Comparison of ENCODE assay signal across 10 cellular contexts in the genomic region with DNA sequence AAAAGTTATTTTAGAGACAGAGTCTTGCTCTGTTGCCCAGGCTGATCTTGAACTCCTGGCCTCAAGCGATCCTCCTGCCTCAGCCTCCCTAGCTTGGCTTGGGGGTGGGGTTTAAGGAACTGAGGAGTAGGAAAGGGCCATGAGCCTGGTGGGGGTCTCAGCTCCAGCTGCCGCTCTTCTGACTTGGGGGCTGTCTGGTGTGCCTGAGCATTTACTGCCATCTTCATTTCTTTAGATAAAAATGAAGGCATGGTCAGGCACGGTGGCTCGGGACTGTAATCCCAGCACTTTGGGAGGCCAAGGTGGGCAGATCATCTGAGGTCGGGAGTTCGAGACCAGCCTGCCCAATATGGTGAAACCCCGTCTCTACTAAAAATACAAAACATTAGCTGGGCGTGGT. TPM values are rescaled to one million over a fixed set of nuclear protein-coding genes. Genes with fewer than 3 reads are reported as not detected.
"Had no signal": no experiment of that assay in that cellular context is flagged by ENCODE, and none has a peak within 500 bp of the region (broad histone marks: within the 10 kb centered on the region; RNA-seq: fewer than 3 reads in every experiment).

No MANE protein-coding gene starts in this region.

RNA-seq across cellular contexts. Expression of gene OR7A5, which starts 59.7 kb away (rescaled TPM):
- total RNA-seq: activated CD4-positive, alpha-beta memory T cell treated with anti-CD3 and anti-CD28 coated beads for 36 hours; colonic mucosa; fibroblast of lung; gastrocnemius medialis; heart right ventricle; kidney epithelial cell; liver; natural killer cell; occipital lobe; thyroid gland had no signal
- polyA plus RNA-seq: fibroblast of lung, heart right ventricle, liver had no signal

RNA-seq across cellular contexts. Expression of gene OR7C1, which starts 59.7 kb away (rescaled TPM):
- total RNA-seq: activated CD4-positive, alpha-beta memory T cell treated with anti-CD3 and anti-CD28 coated beads for 36 hours; colonic mucosa; fibroblast of lung; kidney epithelial cell; natural killer cell; occipital lobe had no signal
- polyA plus RNA-seq: fibroblast of lung had no signal
